In genomic region chr16:695355-696089, GRCh38 we compare ENCODE assay signal across 7 cellular contexts. TPM values are rescaled to one million over a fixed set of nuclear protein-coding genes. Genes with fewer than 3 reads are reported as not detected.
DNase-seq lines count a peak whose midpoint lies in the region; ATAC-seq, FAIRE-seq and TF ChIP-seq lines count a peak whose summit lies in the region.

No MANE protein-coding gene starts in this region.

- no peaks in the 10 kb centered on the region for H3K9me2 ChIP-seq in HCT116 (ENCODE audit: insufficient read depth)

- ATAC-seq in HCT116 (peak; percentile 74), HepG2 (peak; percentile 31)
- ATAC-seq in stimulated activated memory B cell treated with anti-CD40 and anti-IgM and Interleukin-4, amounts not matched to agents 10 μg/mL and 1 μg/mL and 100 μg/mL, for 72 hours = peak; percentile 84

- H3K4me3 ChIP-seq in HCT116 (replicated peaks in 1 of 2; ENCODE audit: low read depth in 1 of 2, low read length in 2 of 2) (peak overlapping the region; percentile 46 to 58), HepG2 (replicated peaks in 1 of 3; ENCODE audit: insufficient read depth in 1 of 3, low read depth in 2 of 3, low read length in 3 of 3) (peak overlapping the region in 2 of 3 experiments; percentile 57 to 65; a peak in 3 of 6 replicates)

- BruUV-seq in HCT116 (replicated peaks; lab: Mats Ljungman, UMichigan) (no TSS peak), HepG2 (replicated peaks; lab: Mats Ljungman, UMichigan) (no TSS peak)

- no peak for TF ChIP-seq CTCF in HCT116 (IDR thresholded peaks at IDR 0.05 in 2 of 3, conservative IDR thresholded peaks at IDR 0.05 in 1 of 3; ENCODE audit: borderline replicate concordance in 1 of 3, insufficient read depth in 1 of 3, low read depth in 2 of 3, low read length in 2 of 3)
- peak; percentile 25; the same call in 1 of the 2 replicates for TF ChIP-seq CTCF in HepG2 (CRISPR knock-in tag; IDR thresholded peaks at IDR 0.05)

- H3K4me3 Mint-ChIP-seq in stimulated activated memory B cell treated with anti-CD40 and anti-IgM and Interleukin-4, amounts not matched to agents 10 μg/mL and 1 μg/mL and 100 μg/mL, for 72 hours = peak overlapping the region; percentile 72

- peak overlapping the region; percentile 64 for H3K9ac ChIP-seq in HCT116 (ENCODE audit: low read length)
- no peak overlapping the region for H3K9ac ChIP-seq in HepG2 (ENCODE audit: insufficient read depth, low read depth, low read length)

- peak overlapping the region; percentile 44 for H3K27ac Mint-ChIP-seq in stimulated activated memory B cell treated with anti-CD40 and anti-IgM and Interleukin-4, amounts not matched to agents 10 μg/mL and 1 μg/mL and 100 μg/mL, for 72 hours

- in situ Hi-C loops in HepG2 (cut with HindIII; ENCODE audit: extremely low pct_ligation_motif_present, low pct_unique_long_range_greater_than_20kb) = no loop called here

- H3K27ac ChIP-seq in HCT116 (ENCODE audit: low read depth, low read length) (peak overlapping the region; percentile 96), HepG2 (ENCODE audit: extremely low read length, insufficient read depth, low read length) (no peak overlapping the region)

- H3K4me2 ChIP-seq in HCT116 (ENCODE audit: low read length) = peak overlapping the region; percentile 88
- H3K4me2 ChIP-seq in HepG2 (ENCODE audit: low read depth, low read length) = peak overlapping the region; percentile 74

- no peak for DNase-seq in HCT116 (ENCODE audit: low read depth, low spot score)
- DNase-seq in NOMO-1 treated with DMSO at 0.1 percent for 48 hours (lab: John Stamatoyannopoulos, UW; ENCODE audit: unreplicated experiment) = peak; percentile 44
- DNase-seq in activated effector memory CD4-positive, alpha-beta T cell treated with Interleukin-2 at 50 U/mL for 16 hours = peak; percentile 73
- no peak for DNase-seq in HepG2 (ENCODE audit: low spot score)
- DNase-seq in cerebellar cortex (ENCODE audit: low spot score) = no peak
- no peak for DNase-seq in hippocampal formation (lab: John Stamatoyannopoulos, UW)

- no peak overlapping the region for H2AFZ ChIP-seq in HCT116 (ENCODE audit: low read depth, low read length, poor library complexity, severe bottlenecking)
- no peak overlapping the region for H2AFZ ChIP-seq in HepG2 (ENCODE audit: low read length)

- peaks cover 41% of the 10 kb centered on the region for H3K27me3 Mint-ChIP-seq in stimulated activated memory B cell treated with anti-CD40 and anti-IgM and Interleukin-4, amounts not matched to agents 10 μg/mL and 1 μg/mL and 100 μg/mL, for 72 hours

- H3K4me1 Mint-ChIP-seq in stimulated activated memory B cell treated with anti-CD40 and anti-IgM and Interleukin-4, amounts not matched to agents 10 μg/mL and 1 μg/mL and 100 μg/mL, for 72 hours = peaks cover 36% of the 10 kb centered on the region

- intact Hi-C loops in HCT116 (cut with micrococcal nuclease) (no loop called here), HepG2 (cut with micrococcal nuclease; ENCODE audit: unreplicated experiment) (no loop called here)

- no peaks in the 10 kb centered on the region for H3K9me3 ChIP-seq in HCT116 (ENCODE audit: control insufficient read depth in 1 of 2, insufficient read depth in 1 of 2, low read depth in 1 of 2, low read length in 2 of 2)
- no peaks in the 10 kb centered on the region for H3K9me3 ChIP-seq in HepG2 (ENCODE audit: low read length)

- TF ChIP-seq EP300 in HepG2 (IDR thresholded peaks at IDR 0.05; ENCODE audit: low read depth in 2 of 2, low read length in 2 of 2) (no peak), HepG2 (CRISPR knock-in tag; IDR thresholded peaks at IDR 0.05; ENCODE audit: borderline replicate concordance) (0 out of 2 replicates have a peak, but pooled peaks have one; percentile 36)

- H3K4me1 ChIP-seq in HCT116 (ENCODE audit: control insufficient read depth in 1 of 2, insufficient read depth in 2 of 2, low read length in 2 of 2) (peaks cover 10 to 31% of the 10 kb centered on the region in 2 experiments), HepG2 (ENCODE audit: insufficient read depth, low read length) (peaks cover 12% of the 10 kb centered on the region)

- TF ChIP-seq RAD21 in HCT116 (IDR thresholded peaks at IDR 0.05; ENCODE audit: low read depth) = no peak
- no peak for TF ChIP-seq RAD21 in HepG2 (CRISPR knock-in tag; IDR thresholded peaks at IDR 0.05)

- FAIRE-seq in HepG2 (lab: Jason Lieb, UNC) = no peak

- H4K20me1 ChIP-seq in HCT116 (ENCODE audit: insufficient read depth) = no peaks in the 10 kb centered on the region
- no peaks in the 10 kb centered on the region for H4K20me1 ChIP-seq in HepG2 (ENCODE audit: insufficient read depth, low read length)

- 1% methylated on average over 17 of the region's 71 CpGs for WGBS in HepG2 (ENCODE audit: low lambda C conversion rate)

- CTCF ChIA-PET in HCT116 (lab: Charles Lee) (interaction anchor here (1.0 to 1.6 kb wide), 5 partner anchors 9 to 408 kb away, joined by 3 to 6 read pairs (median 3); partner anchors contain the start of genes ANTKMT and FBXL16), HepG2 (lab: Yijun Ruan, JAX; ENCODE audit: low intra/inter-chr PET ratio, low total read pairs) (no interaction called here)

- H3K27me3 ChIP-seq in HCT116 (ENCODE audit: insufficient read depth, low read length) = no peaks in the 10 kb centered on the region
- H3K27me3 ChIP-seq in HepG2 (ENCODE audit: control insufficient read depth in 1 of 2, insufficient read depth in 2 of 2, low read length in 2 of 2) = peaks cover 15 to 45% of the 10 kb centered on the region in 2 experiments

- peaks cover 5% of the 10 kb centered on the region for H3K9me3 Mint-ChIP-seq in stimulated activated memory B cell treated with anti-CD40 and anti-IgM and Interleukin-4, amounts not matched to agents 10 μg/mL and 1 μg/mL and 100 μg/mL, for 72 hours

- no peaks in the 10 kb centered on the region for H3K36me3 Mint-ChIP-seq in stimulated activated memory B cell treated with anti-CD40 and anti-IgM and Interleukin-4, amounts not matched to agents 10 μg/mL and 1 μg/mL and 100 μg/mL, for 72 hours

- RAD21 ChIA-PET in HCT116 (lab: Charles Lee; ENCODE audit: low non-redundant PET in 1 of 2, low total read pairs in 2 of 2, uncharacterized antibody in 2 of 2, unreplicated experiment in 2 of 2) = no interaction called here

- H3K36me3 ChIP-seq in HCT116 (ENCODE audit: control insufficient read depth in 1 of 2, insufficient read depth in 2 of 2, low read length in 2 of 2) = no peaks in the 10 kb centered on the region
- no peaks in the 10 kb centered on the region for H3K36me3 ChIP-seq in HepG2 (replicated peaks in 1 of 2; ENCODE audit: control insufficient read depth in 1 of 2, insufficient read depth in 2 of 2, low read length in 2 of 2)

- TF ChIP-seq POLR2A in HCT116 (IDR thresholded peaks at IDR 0.05; ENCODE audit: borderline replicate concordance, extremely low read depth, insufficient read depth, insufficient read length) = peak; percentile 12
- TF ChIP-seq POLR2A in HepG2 (IDR thresholded peaks at IDR 0.05; ENCODE audit: insufficient read depth in 1 of 2, low read depth in 2 of 2, low read length in 2 of 2) = 0 out of 4 replicates have a peak, but pooled peaks of 1 of the 2 experiments have one; percentile 49

- H3K79me2 ChIP-seq in HCT116 (ENCODE audit: insufficient read depth, low read length) (peaks cover 4% of the 10 kb centered on the region; the same call in 1 of the 2 replicates), HepG2 (ENCODE audit: insufficient read depth, low read length) (no peaks in the 10 kb centered on the region)

- POLR2A ChIA-PET in HCT116 (lab: Charles Lee) = interaction anchor here (1.0 to 1.6 kb wide), 3 partner anchors 11 to 26 kb away, joined by 3 to 5 read pairs (median 3); partner anchors contain the start of genes ANTKMT and JMJD8
- POLR2A ChIA-PET in HepG2 (lab: Yijun Ruan, JAX) = interaction anchor here (0.6 to 3.4 kb wide), 9 partner anchors 12 to 65 kb away, joined by 3 to 21 read pairs (median 4); partner anchors contain the start of genes ANTKMT, METRN, MSLN and RHBDL1

RNA-seq across cellular contexts. Expression of gene WDR24, which starts 5.3 kb away (rescaled TPM):
- 15.5 TPM for total RNA-seq in HCT116 (2021; ENCODE audit: unreplicated experiment)
- 12.1 and 15.0 TPM in 2 replicates for polyA plus RNA-seq in HCT116 (2012)
- 1.4 and 3.8 TPM in 2 replicates for total RNA-seq in HepG2 (2016; rRNA removed; fragmentation: Illumina TruSeq; extraction: Trizol)
- total RNA-seq in HepG2 (2016; cell fraction: cytosol; rRNA removed; fragmentation: Illumina TruSeq; extraction: Trizol; ENCODE audit: low read depth) = 0.35 and 0.40 TPM in 2 replicates
- 1.2 and 4.3 TPM in 2 replicates for total RNA-seq in HepG2 (2016; cell fraction: insoluble cytoplasmic fraction; rRNA removed; fragmentation: Illumina TruSeq; extraction: Trizol)
- 0.83 and 1.7 TPM in 2 replicates for total RNA-seq in HepG2 (2016; cell fraction: membrane; rRNA removed; fragmentation: Illumina TruSeq; extraction: Trizol)
- 6.4 and 7.9 TPM in 2 replicates for total RNA-seq in HepG2 (2016; cell fraction: nucleus; rRNA removed; fragmentation: Illumina TruSeq; extraction: Trizol)
- 4.5 and 8.3 TPM in 2 replicates for polyA plus RNA-seq in HepG2 (2011; rRNA removed)
- 1.3 and 1.9 TPM in 2 replicates for polyA plus RNA-seq in HepG2 (2011; cell fraction: cytosol; rRNA removed)
- 117 and 130 TPM in 2 replicates for polyA plus RNA-seq in HepG2 (2011; cell fraction: nucleus; rRNA removed)
- 4.1 and 6.2 TPM in 2 replicates for polyA plus RNA-seq in HepG2 (2012)
- 0.34 and 0.43 TPM in 2 replicates for polyA plus RNA-seq in HepG2 (2016; cell fraction: cytosol; fragmentation: Illumina TruSeq; extraction: Trizol; ENCODE audit: low read depth)
- polyA plus RNA-seq in HepG2 (2016; cell fraction: insoluble cytoplasmic fraction; fragmentation: Illumina TruSeq; extraction: Trizol; ENCODE audit: low read depth) = 0.93 and 2.0 TPM in 2 replicates
- polyA plus RNA-seq in HepG2 (2016; cell fraction: membrane; fragmentation: Illumina TruSeq; extraction: Trizol; ENCODE audit: low read depth) = 0.53 and 0.66 TPM in 2 replicates
- polyA plus RNA-seq in HepG2 (2016; cell fraction: nucleus; fragmentation: Illumina TruSeq; extraction: Trizol; ENCODE audit: insufficient read depth, low read depth) = 17.5 and 18.7 TPM in 2 replicates
- 9.5 and 10.1 TPM in 2 replicates for polyA minus RNA-seq in HepG2 (2011; rRNA and poly(A)+ RNA removed; ENCODE audit: low replicate concordance)
- 1.4 and 1.5 TPM in 2 replicates for polyA minus RNA-seq in HepG2 (2011; cell fraction: cytosol; rRNA and poly(A)+ RNA removed)
- polyA minus RNA-seq in HepG2 (2011; cell fraction: nucleus; rRNA and poly(A)+ RNA removed) = 13.9 and 15.6 TPM in 2 replicates

RNA-seq across cellular contexts. Expression of gene FBXL16, which starts 10.1 kb away (rescaled TPM):
- 49.7 TPM for total RNA-seq in HCT116 (2021; ENCODE audit: unreplicated experiment)
- 32.0 and 36.7 TPM in 2 replicates for polyA plus RNA-seq in HCT116 (2012)
- total RNA-seq in HepG2 (2016; rRNA removed; fragmentation: Illumina TruSeq; extraction: Trizol) = 0.20 and 0.22 TPM in 2 replicates
- total RNA-seq in HepG2 (2016; cell fraction: cytosol; rRNA removed; fragmentation: Illumina TruSeq; extraction: Trizol; ENCODE audit: low read depth) = 0.10 TPM in 1 of 2 replicates, not detected in the other
- total RNA-seq in HepG2 (2016; cell fraction: insoluble cytoplasmic fraction; rRNA removed; fragmentation: Illumina TruSeq; extraction: Trizol) = 0.19 TPM in 1 of 2 replicates, not detected in the other
- total RNA-seq in HepG2 (2016; cell fraction: membrane; rRNA removed; fragmentation: Illumina TruSeq; extraction: Trizol) = 0.10 and 0.22 TPM in 2 replicates
- total RNA-seq in HepG2 (2016; cell fraction: nucleus; rRNA removed; fragmentation: Illumina TruSeq; extraction: Trizol) = 0.19 TPM in 1 of 2 replicates, not detected in the other
- 2.0 and 2.2 TPM in 2 replicates for polyA plus RNA-seq in HepG2 (2011; rRNA removed)
- 1.6 and 3.1 TPM in 2 replicates for polyA plus RNA-seq in HepG2 (2011; cell fraction: cytosol; rRNA removed)
- polyA plus RNA-seq in HepG2 (2011; cell fraction: nucleus; rRNA removed) = 4.4 and 5.3 TPM in 2 replicates
- polyA plus RNA-seq in HepG2 (2012) = 2.8 and 5.8 TPM in 2 replicates
- polyA plus RNA-seq in HepG2 (2016; cell fraction: cytosol; fragmentation: Illumina TruSeq; extraction: Trizol; ENCODE audit: low read depth) = 0.14 and 2.9 TPM in 2 replicates
- 0.45 and 0.64 TPM in 2 replicates for polyA plus RNA-seq in HepG2 (2016; cell fraction: insoluble cytoplasmic fraction; fragmentation: Illumina TruSeq; extraction: Trizol; ENCODE audit: low read depth)
- polyA plus RNA-seq in HepG2 (2016; cell fraction: membrane; fragmentation: Illumina TruSeq; extraction: Trizol; ENCODE audit: low read depth) = 0.38 and 0.42 TPM in 2 replicates
- polyA plus RNA-seq in HepG2 (2016; cell fraction: nucleus; fragmentation: Illumina TruSeq; extraction: Trizol; ENCODE audit: insufficient read depth, low read depth) = 0.35 and 0.36 TPM in 2 replicates
- 4.1 and 8.8 TPM in 2 replicates for polyA minus RNA-seq in HepG2 (2011; rRNA and poly(A)+ RNA removed; ENCODE audit: low replicate concordance)
- polyA minus RNA-seq in HepG2 (2011; cell fraction: cytosol; rRNA and poly(A)+ RNA removed) = 1.8 and 2.7 TPM in 2 replicates
- 0.52 and 0.99 TPM in 2 replicates for polyA minus RNA-seq in HepG2 (2011; cell fraction: nucleus; rRNA and poly(A)+ RNA removed)

RNA-seq across cellular contexts. Expression of gene JMJD8, which starts 11.4 kb away (rescaled TPM):
- total RNA-seq in HCT116 (2021; ENCODE audit: unreplicated experiment) (121 TPM), HepG2 (2016; rRNA removed; fragmentation: Illumina TruSeq; extraction: Trizol) (0.55 and 2.6 TPM in 2 replicates)
- polyA plus RNA-seq in HCT116 (2012) = 96.6 and 97.3 TPM in 2 replicates
- total RNA-seq in HepG2 (2016; cell fraction: cytosol; rRNA removed; fragmentation: Illumina TruSeq; extraction: Trizol; ENCODE audit: low read depth) = 0.40 and 0.88 TPM in 2 replicates
- 0.77 and 3.8 TPM in 2 replicates for total RNA-seq in HepG2 (2016; cell fraction: insoluble cytoplasmic fraction; rRNA removed; fragmentation: Illumina TruSeq; extraction: Trizol)
- 1.2 and 1.4 TPM in 2 replicates for total RNA-seq in HepG2 (2016; cell fraction: membrane; rRNA removed; fragmentation: Illumina TruSeq; extraction: Trizol)
- 5.1 and 7.1 TPM in 2 replicates for total RNA-seq in HepG2 (2016; cell fraction: nucleus; rRNA removed; fragmentation: Illumina TruSeq; extraction: Trizol)
- polyA plus RNA-seq in HepG2 (2011; rRNA removed) = 11.8 and 17.3 TPM in 2 replicates
- 4.0 and 8.1 TPM in 2 replicates for polyA plus RNA-seq in HepG2 (2011; cell fraction: cytosol; rRNA removed)
- polyA plus RNA-seq in HepG2 (2011; cell fraction: nucleus; rRNA removed) = 157 and 173 TPM in 2 replicates
- 6.9 and 9.3 TPM in 2 replicates for polyA plus RNA-seq in HepG2 (2012)
- 0.87 and 1.2 TPM in 2 replicates for polyA plus RNA-seq in HepG2 (2016; cell fraction: cytosol; fragmentation: Illumina TruSeq; extraction: Trizol; ENCODE audit: low read depth)
- polyA plus RNA-seq in HepG2 (2016; cell fraction: insoluble cytoplasmic fraction; fragmentation: Illumina TruSeq; extraction: Trizol; ENCODE audit: low read depth) = 1.8 and 2.0 TPM in 2 replicates
- polyA plus RNA-seq in HepG2 (2016; cell fraction: membrane; fragmentation: Illumina TruSeq; extraction: Trizol; ENCODE audit: low read depth) = 1.7 TPM in 2 replicates
- 33.6 and 33.9 TPM in 2 replicates for polyA plus RNA-seq in HepG2 (2016; cell fraction: nucleus; fragmentation: Illumina TruSeq; extraction: Trizol; ENCODE audit: insufficient read depth, low read depth)
- 2.1 and 48.1 TPM in 2 replicates for polyA minus RNA-seq in HepG2 (2011; rRNA and poly(A)+ RNA removed; ENCODE audit: low replicate concordance)
- polyA minus RNA-seq in HepG2 (2011; cell fraction: cytosol; rRNA and poly(A)+ RNA removed) = 1.9 and 3.5 TPM in 2 replicates
- polyA minus RNA-seq in HepG2 (2011; cell fraction: nucleus; rRNA and poly(A)+ RNA removed) = 6.3 and 7.6 TPM in 2 replicates

RNA-seq across cellular contexts. Expression of gene STUB1, which starts 15.3 kb away (rescaled TPM):
- 111 TPM for total RNA-seq in HCT116 (2021; ENCODE audit: unreplicated experiment)
- polyA plus RNA-seq in HCT116 (2012) = 85.9 and 95.7 TPM in 2 replicates
- total RNA-seq in HepG2 (2016; rRNA removed; fragmentation: Illumina TruSeq; extraction: Trizol) = 78.2 and 79.9 TPM in 2 replicates
- total RNA-seq in HepG2 (2016; cell fraction: cytosol; rRNA removed; fragmentation: Illumina TruSeq; extraction: Trizol; ENCODE audit: low read depth) = 125 and 168 TPM in 2 replicates
- 64.5 and 82.1 TPM in 2 replicates for total RNA-seq in HepG2 (2016; cell fraction: insoluble cytoplasmic fraction; rRNA removed; fragmentation: Illumina TruSeq; extraction: Trizol)
- total RNA-seq in HepG2 (2016; cell fraction: membrane; rRNA removed; fragmentation: Illumina TruSeq; extraction: Trizol) = 131 and 166 TPM in 2 replicates
- 43.4 and 46.1 TPM in 2 replicates for total RNA-seq in HepG2 (2016; cell fraction: nucleus; rRNA removed; fragmentation: Illumina TruSeq; extraction: Trizol)
- 52.9 and 59.6 TPM in 2 replicates for polyA plus RNA-seq in HepG2 (2011; rRNA removed)
- polyA plus RNA-seq in HepG2 (2011; cell fraction: cytosol; rRNA removed) = 46.6 and 58.6 TPM in 2 replicates
- polyA plus RNA-seq in HepG2 (2011; cell fraction: nucleus; rRNA removed) = 79.7 and 81.3 TPM in 2 replicates
- polyA plus RNA-seq in HepG2 (2012) = 27.7 and 37.3 TPM in 2 replicates
- 114 and 130 TPM in 2 replicates for polyA plus RNA-seq in HepG2 (2016; cell fraction: cytosol; fragmentation: Illumina TruSeq; extraction: Trizol; ENCODE audit: low read depth)
- polyA plus RNA-seq in HepG2 (2016; cell fraction: insoluble cytoplasmic fraction; fragmentation: Illumina TruSeq; extraction: Trizol; ENCODE audit: low read depth) = 75.6 and 85.1 TPM in 2 replicates
- 124 and 138 TPM in 2 replicates for polyA plus RNA-seq in HepG2 (2016; cell fraction: membrane; fragmentation: Illumina TruSeq; extraction: Trizol; ENCODE audit: low read depth)
- 73.2 and 92.9 TPM in 2 replicates for polyA plus RNA-seq in HepG2 (2016; cell fraction: nucleus; fragmentation: Illumina TruSeq; extraction: Trizol; ENCODE audit: insufficient read depth, low read depth)
- polyA minus RNA-seq in HepG2 (2011; rRNA and poly(A)+ RNA removed; ENCODE audit: low replicate concordance) = 32.3 and 38.9 TPM in 2 replicates
- polyA minus RNA-seq in HepG2 (2011; cell fraction: cytosol; rRNA and poly(A)+ RNA removed) = 6.7 and 10.7 TPM in 2 replicates
- 18.6 and 20.1 TPM in 2 replicates for polyA minus RNA-seq in HepG2 (2011; cell fraction: nucleus; rRNA and poly(A)+ RNA removed)

RNA-seq across cellular contexts. Expression of gene METRN, which starts 19.4 kb away (rescaled TPM):
- total RNA-seq in HCT116 (2021; ENCODE audit: unreplicated experiment) (193 TPM), HepG2 (2016; rRNA removed; fragmentation: Illumina TruSeq; extraction: Trizol) (27.3 and 46.1 TPM in 2 replicates)
- 121 and 125 TPM in 2 replicates for polyA plus RNA-seq in HCT116 (2012)
- total RNA-seq in HepG2 (2016; cell fraction: cytosol; rRNA removed; fragmentation: Illumina TruSeq; extraction: Trizol; ENCODE audit: low read depth) = 309 and 313 TPM in 2 replicates
- total RNA-seq in HepG2 (2016; cell fraction: insoluble cytoplasmic fraction; rRNA removed; fragmentation: Illumina TruSeq; extraction: Trizol) = 32.7 and 50.4 TPM in 2 replicates
- total RNA-seq in HepG2 (2016; cell fraction: membrane; rRNA removed; fragmentation: Illumina TruSeq; extraction: Trizol) = 215 and 243 TPM in 2 replicates
- 17.9 and 18.8 TPM in 2 replicates for total RNA-seq in HepG2 (2016; cell fraction: nucleus; rRNA removed; fragmentation: Illumina TruSeq; extraction: Trizol)
- polyA plus RNA-seq in HepG2 (2011; rRNA removed) = 25.5 and 34.0 TPM in 2 replicates
- polyA plus RNA-seq in HepG2 (2011; cell fraction: cytosol; rRNA removed) = 9.2 and 47.6 TPM in 2 replicates
- 25.3 and 25.6 TPM in 2 replicates for polyA plus RNA-seq in HepG2 (2011; cell fraction: nucleus; rRNA removed)
- 6.0 and 9.7 TPM in 2 replicates for polyA plus RNA-seq in HepG2 (2012)
- 285 and 311 TPM in 2 replicates for polyA plus RNA-seq in HepG2 (2016; cell fraction: cytosol; fragmentation: Illumina TruSeq; extraction: Trizol; ENCODE audit: low read depth)
- 25.1 and 30.0 TPM in 2 replicates for polyA plus RNA-seq in HepG2 (2016; cell fraction: insoluble cytoplasmic fraction; fragmentation: Illumina TruSeq; extraction: Trizol; ENCODE audit: low read depth)
- 167 and 188 TPM in 2 replicates for polyA plus RNA-seq in HepG2 (2016; cell fraction: membrane; fragmentation: Illumina TruSeq; extraction: Trizol; ENCODE audit: low read depth)
- 32.0 and 38.6 TPM in 2 replicates for polyA plus RNA-seq in HepG2 (2016; cell fraction: nucleus; fragmentation: Illumina TruSeq; extraction: Trizol; ENCODE audit: insufficient read depth, low read depth)
- 4.1 and 35.6 TPM in 2 replicates for polyA minus RNA-seq in HepG2 (2011; rRNA and poly(A)+ RNA removed; ENCODE audit: low replicate concordance)
- polyA minus RNA-seq in HepG2 (2011; cell fraction: cytosol; rRNA and poly(A)+ RNA removed) = 14.3 and 15.0 TPM in 2 replicates
- polyA minus RNA-seq in HepG2 (2011; cell fraction: nucleus; rRNA and poly(A)+ RNA removed) = 4.4 and 4.6 TPM in 2 replicates

Comparison
In these comparisons a context has a peak if more than half of its experiments do, and no peak if none do; other contexts are left out.
1. ATAC-seq: peak in every context shown above with its lines; median percentile 84 in stimulated activated memory B cell treated with anti-CD40 and anti-IgM and Interleukin-4, amounts not matched to agents 10 μg/mL and 1 μg/mL and 100 μg/mL, for 72 hours; 74 in HCT116; 31 in HepG2.
2. DNase-seq: peak in NOMO-1 treated with DMSO at 0.1 percent for 48 hours (single experiment) and activated effector memory CD4-positive, alpha-beta T cell treated with Interleukin-2 at 50 U/mL for 16 hours (single experiment); none in HCT116 (single experiment), HepG2 (single experiment), cerebellar cortex (single experiment) and hippocampal formation (0 of 2).
3. RNA of gene FBXL16, which starts 10.1 kb away (total RNA-seq): 49.7 TPM in HCT116 (single experiment); 0.10 to 0.22 TPM in HepG2; every median in the first group is over 10 times any median in the second.
4. RNA of gene JMJD8, which starts 11.4 kb away (total RNA-seq): 121 TPM in HCT116 (single experiment); 0.40 to 7.1 TPM in HepG2; every median in the first group is over 10 times any median in the second.
5. Of the 20 proteins assayed by ChIP-seq in both HepG2 and HCT116: peak only in HepG2: ATF3, CTCF, EZH2, SIN3A and ZNF274; only in HCT116: POLR2AphosphoS5 and TCF7L2; in both: MAX, YY1 and ZFX; in neither: 8; mixed calls (peak in some experiments, not most) for 2.